In the genomic region with DNA sequence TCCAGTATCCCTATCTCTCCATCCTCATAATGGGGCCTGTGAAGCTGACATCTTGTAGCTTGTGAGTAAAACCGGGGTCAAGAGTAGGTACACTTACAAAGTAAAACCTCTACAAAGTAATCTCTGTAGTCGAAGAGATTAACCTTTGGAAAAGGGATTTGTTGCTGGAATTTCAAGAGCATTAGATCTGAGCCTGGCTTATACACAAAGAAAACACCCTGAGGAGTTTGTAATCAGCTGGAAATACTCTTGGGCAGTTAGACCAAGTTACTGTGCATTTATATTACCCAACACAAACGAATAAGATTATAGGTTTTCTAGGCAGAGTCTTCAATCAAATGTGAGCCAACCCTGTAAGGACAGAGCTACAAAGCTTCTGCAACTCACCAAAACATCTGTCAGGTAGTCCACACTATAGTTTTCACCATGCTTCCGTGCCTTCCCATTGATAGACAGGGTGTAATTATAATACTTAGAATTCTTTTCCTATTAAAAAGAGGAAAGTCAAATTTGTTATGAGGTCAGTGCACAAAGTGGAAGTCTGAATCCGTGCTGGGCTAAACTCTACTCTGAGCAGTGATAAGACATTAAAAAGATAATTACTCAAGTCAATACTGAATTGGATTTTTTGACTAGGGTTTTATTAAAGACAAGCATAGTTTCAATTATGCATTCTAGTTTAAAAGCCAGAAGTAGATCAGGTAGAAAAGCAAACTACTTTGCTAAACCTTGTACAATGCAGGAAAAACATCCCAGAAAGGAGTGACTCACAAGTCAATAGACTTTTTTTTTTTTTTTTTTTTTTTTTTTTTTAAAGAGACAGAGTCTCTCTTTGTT, we compare ENCODE assay signal across 16 cellular contexts. TPM values are rescaled to one million over a fixed set of nuclear protein-coding genes. Genes with fewer than 3 reads are reported as not detected.
DNase-seq lines count a peak whose midpoint lies in the region; ATAC-seq, FAIRE-seq and TF ChIP-seq lines count a peak whose summit lies in the region.
"Had no signal": no experiment of that assay in that cellular context is flagged by ENCODE, and none has a peak within 500 bp of the region (broad histone marks: within the 10 kb centered on the region; RNA-seq: fewer than 3 reads in every experiment).

No MANE protein-coding gene starts in this region.

- H3K4me3 Mint-ChIP-seq in naive thymus-derived CD4-positive, alpha-beta T cell = no peak overlapping the region
- H3K4me3 Mint-ChIP-seq: activated naive CD8-positive, alpha-beta T cell treated with anti-CD3 and anti-CD28 coated beads, Interleukin-2, amount 50 U/mL, for 24 hours; IgD-negative memory B cell had no signal

- CTCF ChIA-PET in naive thymus-derived CD4-positive, alpha-beta T cell (lab: Charles Lee) = no interaction called here

- H3K79me2 ChIP-seq in ACC112 (ENCODE audit: control insufficient read depth, insufficient read depth, low read length, unreplicated experiment) = peaks cover 3% of the 10 kb centered on the region

- H3K27me3 Mint-ChIP-seq in naive thymus-derived CD4-positive, alpha-beta T cell = no peaks in the 10 kb centered on the region
- H3K27me3 Mint-ChIP-seq: activated naive CD8-positive, alpha-beta T cell treated with anti-CD3 and anti-CD28 coated beads, Interleukin-2, amount 50 U/mL, for 24 hours; IgD-negative memory B cell had no signal

- TF ChIP-seq EP300 in tibial nerve (IDR thresholded peaks at IDR 0.05) = no peak

- no peak for TF ChIP-seq POLR2A in tibial nerve (IDR thresholded peaks at IDR 0.05)

- no peaks in the 10 kb centered on the region for H3K27me3 ChIP-seq in ACC112 (ENCODE audit: insufficient read depth, low read length)
- H3K27me3 ChIP-seq in bronchial epithelial cell (ENCODE audit: control insufficient read depth, insufficient read depth, low read length) = no peaks in the 10 kb centered on the region
- H3K27me3 ChIP-seq in lung (ENCODE audit: control insufficient read depth, insufficient read depth) = no peaks in the 10 kb centered on the region
- no peaks in the 10 kb centered on the region for H3K27me3 ChIP-seq in naive thymus-derived CD4-positive, alpha-beta T cell (ENCODE audit: control insufficient read depth in 2 of 2, insufficient read depth in 2 of 2, low read length in 2 of 2)
- H3K27me3 ChIP-seq in tibial nerve = no peaks in the 10 kb centered on the region
- H3K27me3 ChIP-seq: neutrophil, stomach had no signal

- peak overlapping the region; percentile 62 for H3K4me3 ChIP-seq in ACC112 (ENCODE audit: low read depth, low read length)
- H3K4me3 ChIP-seq in bronchial epithelial cell (ENCODE audit: low read depth, low read length) = no peak overlapping the region
- H3K4me3 ChIP-seq in lung = no peak overlapping the region
- H3K4me3 ChIP-seq in naive thymus-derived CD4-positive, alpha-beta T cell (ENCODE audit: low read length) = no peak overlapping the region
- no peak overlapping the region for H3K4me3 ChIP-seq in tibial nerve
- H3K4me3 ChIP-seq: stomach had no signal

- peak; percentile 29 for DNase-seq in LHCN-M2 (ENCODE audit: low read depth)
- DNase-seq in bronchial epithelial cell (ENCODE audit: low read depth) = peak; percentile 50
- DNase-seq in lung (ENCODE audit: low spot score) = no peak
- no peak for DNase-seq in activated CD4-positive, alpha-beta T cell treated with anti-CD3 and anti-CD28 coated beads, Interleukin-2, amount 50 U/mL, for 1 hour
- DNase-seq in naive thymus-derived CD4-positive, alpha-beta T cell = no peak
- no peak for DNase-seq in tibial nerve (ENCODE audit: low spot score in 2 of 2)
- DNase-seq: activated CD8-positive, alpha-beta memory T cell treated with anti-CD3 and anti-CD28 coated beads, Interleukin-2, amount 50 U/mL, for 48 hours; activated naive CD8-positive, alpha-beta T cell treated with anti-CD3 and anti-CD28 coated beads, Interleukin-2, amount 50 U/mL, for 24 hours; GOT3; NCI-H226; SHP77; stomach had no signal

- peaks cover 14 to 84% (median 54%) of the 10 kb centered on the region in 5 donors for H3K36me3 Mint-ChIP-seq in naive thymus-derived CD4-positive, alpha-beta T cell

- ATAC-seq in lung (ENCODE audit: insufficient read depth, low FRiP score) (peak; percentile 22), HG03196 (IDR thresholded peaks at IDR 0.05; ENCODE audit: unreplicated experiment) (no peak)
- no peak for ATAC-seq in naive thymus-derived CD4-positive, alpha-beta T cell
- ATAC-seq: activated naive CD8-positive, alpha-beta T cell treated with anti-CD3 and anti-CD28 coated beads, Interleukin-2, amount 50 U/mL, for 24 hours had no signal

- H3K27ac ChIP-seq in ACC112 (ENCODE audit: low read depth, low read length) (peak overlapping the region; percentile 28; the same call in 1 of the 2 replicates), lung (ENCODE audit: low read depth in 1 of 2, low read length in 1 of 2) (no peak overlapping the region), tibial nerve (peak overlapping the region in 2 of 4 donors; percentile 5 to 30)
- no peak overlapping the region for H3K27ac ChIP-seq in naive thymus-derived CD4-positive, alpha-beta T cell (ENCODE audit: low read depth, low read length)

- POLR2A ChIA-PET in naive thymus-derived CD4-positive, alpha-beta T cell (lab: Charles Lee) = interaction anchor here (0.7 kb wide), 1 partner anchor 504 kb away, joined by 3 read pairs; no protein-coding TSS in a partner anchor

- no peak overlapping the region for H2AFZ ChIP-seq in ACC112 (ENCODE audit: low read length, unreplicated experiment)

- H3K4me1 ChIP-seq in ACC112 (ENCODE audit: control insufficient read depth, insufficient read depth, low read length, unreplicated experiment) (peaks cover 37% of the 10 kb centered on the region), lung (ENCODE audit: control insufficient read depth in 2 of 2, insufficient read depth in 2 of 2, low read length in 2 of 2) (peaks cover 0 to 4% of the 10 kb centered on the region in 2 donors), tibial nerve (peaks cover 0 to 9% (median 0%) of the 10 kb centered on the region in 4 donors)
- H3K4me1 ChIP-seq in naive thymus-derived CD4-positive, alpha-beta T cell (ENCODE audit: control insufficient read depth in 2 of 2, insufficient read depth in 2 of 2, low read length in 2 of 2) = no peaks in the 10 kb centered on the region

- H3K36me3 ChIP-seq in ACC112 (ENCODE audit: insufficient read depth, low read length) (peaks cover 43% of the 10 kb centered on the region), bronchial epithelial cell (ENCODE audit: control insufficient read depth, insufficient read depth, low read length) (peaks cover 7% of the 10 kb centered on the region), lung (ENCODE audit: control insufficient read depth in 2 of 2, insufficient read depth in 2 of 2, low read length in 2 of 2) (peaks cover 16 to 42% of the 10 kb centered on the region in 2 donors), tibial nerve (peaks cover 0 to 94% (median 8%) of the 10 kb centered on the region in 3 donors)
- H3K36me3 ChIP-seq in naive thymus-derived CD4-positive, alpha-beta T cell (ENCODE audit: control insufficient read depth in 2 of 3, insufficient read depth in 3 of 3, low read length in 3 of 3) = peaks cover 10 to 56% (median 19%) of the 10 kb centered on the region in 3 experiments

- TF ChIP-seq CTCF in bronchial epithelial cell (IDR thresholded peaks at IDR 0.05; ENCODE audit: insufficient read depth, low read length, severe bottlenecking) (no peak), lung (IDR thresholded peaks at IDR 0.05; ENCODE audit: control extremely low read depth, extremely low read depth) (no peak), tibial nerve (IDR thresholded peaks at IDR 0.05) (no peak)

- FAIRE-seq in bronchial epithelial cell (lab: Jason Lieb, UNC) = no peak

- H3K9me3 ChIP-seq in lung (ENCODE audit: control insufficient read depth in 2 of 2, insufficient read depth in 1 of 2, low read length in 1 of 2) (no peaks in the 10 kb centered on the region), tibial nerve (no peaks in the 10 kb centered on the region)
- H3K9me3 ChIP-seq in naive thymus-derived CD4-positive, alpha-beta T cell (ENCODE audit: control insufficient read depth in 2 of 3, low read length in 3 of 3) = no peaks in the 10 kb centered on the region
- H3K9me3 ChIP-seq: neutrophil, stomach had no signal

- intact Hi-C loops in naive thymus-derived CD4-positive, alpha-beta T cell (cut with micrococcal nuclease) = no loop called here

- H3K27ac Mint-ChIP-seq in naive thymus-derived CD4-positive, alpha-beta T cell = peak overlapping the region in 1 of 9 donors; percentile 28
- H3K27ac Mint-ChIP-seq: activated naive CD8-positive, alpha-beta T cell treated with anti-CD3 and anti-CD28 coated beads, Interleukin-2, amount 50 U/mL, for 24 hours had no signal

- peaks cover 0 to 8% (median 0%) of the 10 kb centered on the region in 7 donors for H3K4me1 Mint-ChIP-seq in naive thymus-derived CD4-positive, alpha-beta T cell
- H3K4me1 Mint-ChIP-seq: activated naive CD8-positive, alpha-beta T cell treated with anti-CD3 and anti-CD28 coated beads, Interleukin-2, amount 50 U/mL, for 24 hours had no signal

- no peaks in the 10 kb centered on the region for H3K9me3 Mint-ChIP-seq in naive thymus-derived CD4-positive, alpha-beta T cell
- H3K9me3 Mint-ChIP-seq: activated naive CD8-positive, alpha-beta T cell treated with anti-CD3 and anti-CD28 coated beads, Interleukin-2, amount 50 U/mL, for 24 hours; IgD-negative memory B cell had no signal

- 61 to 86% methylated on average over 5 of the region's 5 CpGs for WGBS in lung, 2 donors
- 71 to 77% methylated on average over 5 of the region's 5 CpGs for WGBS in tibial nerve, 2 donors

RNA-seq across cellular contexts. Expression of a gene that starts 14.6 kb away (rescaled TPM):
- 159 and 181 TPM in 2 replicates for total RNA-seq in LHCN-M2 (2014; rRNA removed)
- 72.4 TPM for polyA plus RNA-seq in LHCN-M2 (2012)
- total RNA-seq in bronchial epithelial cell = 82.7 and 99.0 TPM in 2 replicates
- 100 to 1,000 TPM; 149 TPM for total RNA-seq in lung
- polyA plus RNA-seq in lung = 100 to 1,000 TPM in 1 of 2 donors, 10 to 100 TPM in 1; 27.6 to 128 TPM
- total RNA-seq in naive thymus-derived CD4-positive, alpha-beta T cell = 10 to 100 TPM; 24.4 to 62.8 (median 35.2) TPM
- polyA plus RNA-seq in naive thymus-derived CD4-positive, alpha-beta T cell = 10 to 100 TPM; 39.5 to 48.2 TPM
- total RNA-seq in tibial nerve = 10 to 100 TPM; 72.2 to 88.4 (median 81.4) TPM

Comparison
In these comparisons a context has a peak if more than half of its experiments do, and no peak if none do; other contexts are left out.
1. DNase-seq: peak in LHCN-M2 (single experiment) and bronchial epithelial cell (single experiment); none in lung (single experiment), activated CD4-positive, alpha-beta T cell treated with anti-CD3 and anti-CD28 coated beads, Interleukin-2, amount 50 U/mL, for 1 hour (single experiment), naive thymus-derived CD4-positive, alpha-beta T cell (0 of 9) and tibial nerve (0 of 2).